In genomic region chr1:119948342-119949214, GRCh38 we compare ENCODE assay signal across 8 cellular contexts. TPM values are rescaled to one million over a fixed set of nuclear protein-coding genes. Genes with fewer than 3 reads are reported as not detected.
DNase-seq lines count a peak whose midpoint lies in the region; ATAC-seq and TF ChIP-seq lines count a peak whose summit lies in the region.

No MANE protein-coding gene starts in this region.

- no peaks in the 10 kb centered on the region for H3K9me3 ChIP-seq in colonic mucosa

- H3K4me1 ChIP-seq in colonic mucosa, result no peaks in the 10 kb centered on the region

- 40 to 57% methylated on average over 5 to 6 of the region's 6 CpGs for WGBS in lower leg skin, 2 donors

- H3K36me3 ChIP-seq in colonic mucosa, result peaks cover 3% of the 10 kb centered on the region

- DNase-seq in NCI-H510A treated with DMSO at 0.1 percent for 48 hours (lab: John Stamatoyannopoulos, UW), result peak; percentile 82
- peak; percentile 65 to 67 for DNase-seq in activated CD4-positive, alpha-beta T cell treated with anti-CD3 and anti-CD28 coated beads for 4 hours
- DNase-seq in colonic mucosa, result peak; percentile 82
- DNase-seq in lower leg skin (ENCODE audit: low spot score in 2 of 2), result peak; percentile 70 to 94
- peak; percentile 41 to 51 (median 42) for DNase-seq in stimulated activated CD4-positive, alpha-beta T cell treated with anti-CD3 and anti-CD28 coated beads, TNF-alpha, amount 100 ng/mL, for 4 hours (ENCODE audit: low read depth in 3 of 3)

- TF ChIP-seq POLR2A in lower leg skin (IDR thresholded peaks at IDR 0.05), result no peak

- no peak overlapping the region for H3K27ac ChIP-seq in colonic mucosa

- H3K4me3 ChIP-seq in colonic mucosa (no peak overlapping the region), lower leg skin (ENCODE audit: low read depth, poor library complexity, severe bottlenecking) (no peak overlapping the region)

- H3K9ac ChIP-seq in colonic mucosa (ENCODE audit: low read depth in 2 of 2, low read length in 2 of 2), result no peak overlapping the region

- intact Hi-C loops in colonic mucosa (cut with DNase I), result loop anchor here (10.0 kb wide), 1 partner anchor 204 kb away; no protein-coding TSS in a partner anchor
- intact Hi-C loops in lower leg skin (cut with DNase I; ENCODE audit: low total_unique reads), result loop anchor here (10.0 kb wide), 1 partner anchor 204 kb away; no protein-coding TSS in a partner anchor

- no peaks in the 10 kb centered on the region for H3K27me3 ChIP-seq in colonic mucosa

- peak; percentile 64 for ATAC-seq in HG03280 (IDR thresholded peaks at IDR 0.05; ENCODE audit: unreplicated experiment)
- ATAC-seq in HG02571 (IDR thresholded peaks at IDR 0.05; ENCODE audit: unreplicated experiment), result no peak

- TF ChIP-seq CTCF in GM12872 (IDR thresholded peaks at IDR 0.05; ENCODE audit: insufficient read depth, low read depth, low read length) (peak; percentile 97), colonic mucosa (IDR thresholded peaks at IDR 0.05) (peak; percentile 80), lower leg skin (IDR thresholded peaks at IDR 0.05) (peak in 1 of 3 donors; percentile 61)

RNA-seq across cellular contexts. Expression of gene ADAM30, which starts 52.3 kb away (rescaled TPM):
- total RNA-seq in colonic mucosa (not detected), lower leg skin (not detected)
